9 cellular contexts compared by ENCODE assay signal in the genomic region with DNA sequence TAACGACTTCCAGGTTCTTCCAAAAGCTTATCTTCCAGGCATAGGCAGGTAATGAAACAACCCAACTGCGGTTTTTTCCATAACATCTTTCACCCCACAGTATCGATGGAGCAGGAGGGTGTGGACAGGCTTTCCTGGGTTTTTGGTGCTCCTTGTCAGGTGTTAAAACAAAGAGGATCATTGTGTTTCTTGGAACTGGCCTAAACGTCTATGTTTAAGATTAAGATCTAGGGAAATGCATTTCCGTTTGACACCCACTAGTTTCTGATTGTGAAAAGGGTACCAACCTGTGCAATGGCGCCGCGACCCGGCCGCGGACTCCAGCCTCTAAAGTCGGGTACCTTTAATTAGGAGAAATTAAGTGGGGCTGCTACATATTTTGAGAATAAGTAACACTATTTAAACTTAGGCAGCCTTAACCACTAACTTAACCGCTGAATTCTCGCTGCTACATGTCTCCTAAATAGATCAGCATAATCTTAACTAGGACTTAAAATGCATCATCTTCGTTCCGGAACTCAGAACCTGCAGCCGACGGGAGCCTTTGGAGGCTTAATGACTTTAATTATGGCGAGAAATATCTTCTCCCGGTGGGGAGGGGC. TPM values are rescaled to one million over a fixed set of nuclear protein-coding genes. Genes with fewer than 3 reads are reported as not detected.
DNase-seq lines count a peak whose midpoint lies in the region; ATAC-seq, FAIRE-seq and TF ChIP-seq lines count a peak whose summit lies in the region.
"Had no signal": no experiment of that assay in that cellular context is flagged by ENCODE, and none has a peak within 500 bp of the region (broad histone marks: within the 10 kb centered on the region; RNA-seq: fewer than 3 reads in every experiment).

No MANE protein-coding gene starts in this region.

- H3K4me1 ChIP-seq in heart right ventricle = peaks cover 6 to 34% (median 20%) of the 10 kb centered on the region in 9 donors
- H3K4me1 ChIP-seq in mesodermal cell (ENCODE audit: control insufficient read depth, insufficient read depth, low read length, poor library complexity, severe bottlenecking) = peaks cover 35% of the 10 kb centered on the region

- H3K36me3 ChIP-seq in heart right ventricle (no peaks in the 10 kb centered on the region), mesodermal cell (ENCODE audit: control insufficient read depth, insufficient read depth, low read length) (peaks cover 11% of the 10 kb centered on the region)

- no peak for ATAC-seq in heart right ventricle
- ATAC-seq in Right ventricle myocardium inferior = no peak
- no peak for ATAC-seq in GM21737 (IDR thresholded peaks at IDR 0.05; ENCODE audit: unreplicated experiment)
- ATAC-seq in HG02642 (IDR thresholded peaks at IDR 0.05; ENCODE audit: poor library complexity, unreplicated experiment) = no peak
- ATAC-seq in GM18511 (IDR thresholded peaks at IDR 0.05; ENCODE audit: unreplicated experiment) = no peak

- no peaks in the 10 kb centered on the region for H3K9me3 ChIP-seq in heart right ventricle
- no peaks in the 10 kb centered on the region for H3K9me3 ChIP-seq in mesodermal cell (ENCODE audit: control insufficient read depth, low read length)

- WGBS in heart right ventricle, 2 donors = 24 to 29% methylated on average over 20 of the region's 20 CpGs
- WGBS in mesodermal cell (ENCODE audit: insufficient coverage in 2 of 2), 2 experiments = 4 to 14% methylated on average over 4 to 9 of the region's 20 CpGs

- FAIRE-seq in urothelium cell line (lab: Jason Lieb, UNC) = no peak

- H3K27ac ChIP-seq in heart right ventricle (peak overlapping the region in 8 of 10 donors; percentile 52 to 84 (median 77)), caudate nucleus (ENCODE audit: low read depth, low read length) (peak overlapping the region; percentile 77), mesodermal cell (ENCODE audit: low read depth, low read length, severe bottlenecking) (peak overlapping the region; percentile 99)

- intact Hi-C loops in heart right ventricle (cut with DNase I) (loop anchor here in 3 of 10 donors (2.0 to 10.0 kb wide), 5 partner anchors 111 to 1005 kb away; no protein-coding TSS in a partner anchor), Right ventricle myocardium inferior (cut with DNase I) (no loop called here)

- H3K27me3 ChIP-seq in heart right ventricle = peaks cover 0 to 26% (median 0%) of the 10 kb centered on the region in 7 donors

- no peak for DNase-seq in heart right ventricle
- no peak for DNase-seq in Right ventricle myocardium inferior (ENCODE audit: missing footprints)
- no peak for DNase-seq in caudate nucleus (lab: John Stamatoyannopoulos, UW)
- peak; percentile 42 for DNase-seq in urothelium cell line (ENCODE audit: low spot score)

- TF ChIP-seq CTCF in heart right ventricle (IDR thresholded peaks at IDR 0.05) = peak in 2 of 9 donors; percentile 4 to 14

- H3K4me3 ChIP-seq in heart right ventricle (peak overlapping the region; percentile 15 to 58 (median 51)), mesodermal cell (ENCODE audit: extremely low read depth, insufficient read depth, low read length, poor library complexity, severe bottlenecking) (peak overlapping the region; percentile 35)

RNA-seq across cellular contexts. Expression of gene C22orf31, which starts 31.5 kb away (rescaled TPM):
- total RNA-seq in heart right ventricle = under 1 TPM in 1 of 10 donors, not detected in 9; 0.24 TPM
- not detected for polyA plus RNA-seq in heart right ventricle
- total RNA-seq in Right ventricle myocardium inferior = not detected
- polyA plus RNA-seq in mesodermal cell (2013, experiment 1 of 2) = not detected
- polyA plus RNA-seq in mesodermal cell (2013, experiment 2 of 2) = not detected
- total RNA-seq: subcutaneous adipose tissue had no signal

RNA-seq across cellular contexts. Expression of gene KREMEN1, which starts 42.7 kb away (rescaled TPM):
- total RNA-seq in heart right ventricle (10 to 100 TPM; 16.1 to 46.3 (median 37.5) TPM), Right ventricle myocardium inferior (48.8 TPM)
- 10 to 100 TPM in 1 of 2 donors, 1 to 10 TPM in 1; 7.4 to 14.9 TPM for polyA plus RNA-seq in heart right ventricle
- polyA plus RNA-seq in mesodermal cell (2013, experiment 1 of 2) = 21.5 TPM
- polyA plus RNA-seq in mesodermal cell (2013, experiment 2 of 2) = 15.1 TPM
